Comparison of ENCODE assay signal across 1 cellular context in the genomic region with DNA sequence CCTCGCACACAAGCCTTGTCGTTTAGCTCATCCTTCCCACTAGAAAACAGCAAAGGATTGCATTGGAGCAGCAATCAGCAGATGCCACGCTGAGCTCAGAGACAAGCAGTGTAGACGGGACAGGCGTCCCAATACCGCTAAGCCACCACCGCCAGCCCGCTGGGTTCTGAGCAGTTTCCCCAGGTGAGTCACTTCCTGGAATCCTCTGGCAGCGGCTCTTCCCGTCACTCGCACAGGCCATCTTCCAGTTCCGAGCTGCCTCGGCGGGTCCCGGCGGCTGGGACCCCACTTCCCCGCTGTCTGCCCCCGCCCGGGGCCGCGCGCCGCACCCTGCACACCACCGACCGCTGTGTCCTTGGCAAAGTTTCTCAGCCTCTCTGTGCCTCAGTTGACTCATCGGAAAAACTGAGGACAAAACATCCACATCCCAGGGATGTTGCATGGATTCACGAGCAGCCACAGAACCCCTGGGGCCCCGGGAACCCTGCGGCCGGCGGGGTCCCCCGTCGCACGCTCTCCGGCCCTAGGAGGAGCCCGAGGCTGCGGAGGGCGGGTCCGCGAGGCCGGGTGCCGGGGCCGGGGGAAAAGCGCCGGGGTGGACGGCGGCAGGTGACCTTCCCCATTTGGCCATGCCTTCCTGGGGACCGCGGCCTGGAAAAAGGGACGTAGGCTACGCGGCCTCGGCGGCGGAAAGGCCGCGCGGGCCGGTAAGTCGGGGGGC.
TF ChIP-seq lines count a peak whose summit lies in the region.

No MANE protein-coding gene starts in this region.

TF ChIP-seq in GM23338, 12 proteins besides CTCF, POLR2A, EP300 and RAD21 (continued from another document):
- TF ChIP-seq, protein P1, sequence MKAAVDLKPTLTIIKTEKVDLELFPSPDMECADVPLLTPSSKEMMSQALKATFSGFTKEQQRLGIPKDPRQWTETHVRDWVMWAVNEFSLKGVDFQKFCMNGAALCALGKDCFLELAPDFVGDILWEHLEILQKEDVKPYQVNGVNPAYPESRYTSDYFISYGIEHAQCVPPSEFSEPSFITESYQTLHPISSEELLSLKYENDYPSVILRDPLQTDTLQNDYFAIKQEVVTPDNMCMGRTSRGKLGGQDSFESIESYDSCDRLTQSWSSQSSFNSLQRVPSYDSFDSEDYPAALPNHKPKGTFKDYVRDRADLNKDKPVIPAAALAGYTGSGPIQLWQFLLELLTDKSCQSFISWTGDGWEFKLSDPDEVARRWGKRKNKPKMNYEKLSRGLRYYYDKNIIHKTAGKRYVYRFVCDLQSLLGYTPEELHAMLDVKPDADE (IDR thresholded peaks at IDR 0.05): no peak
TF ChIP-seq in GM23338: peak in this region for 0.
